In genomic region chr11:8640305-8640932, GRCh38 we compare ENCODE assay signal across 17 cellular contexts. TPM values are rescaled to one million over a fixed set of nuclear protein-coding genes. Genes with fewer than 3 reads are reported as not detected.
DNase-seq lines count a peak whose midpoint lies in the region; ATAC-seq and TF ChIP-seq lines count a peak whose summit lies in the region.
"Had no signal": no experiment of that assay in that cellular context is flagged by ENCODE, and none has a peak within 500 bp of the region (broad histone marks: within the 10 kb centered on the region; RNA-seq: fewer than 3 reads in every experiment).

No MANE protein-coding gene starts in this region.

- no peak overlapping the region for H3K9ac ChIP-seq in HUES6 (ENCODE audit: low read length)
- no peak overlapping the region for H3K9ac ChIP-seq in iPS-15b (ENCODE audit: low read depth, low read length)

- peaks cover 28% of the 10 kb centered on the region for H3K4me1 Mint-ChIP-seq in WTC11
- peaks cover 9% of the 10 kb centered on the region for H3K4me1 Mint-ChIP-seq in activated T-cell treated with anti-CD3 and anti-CD28 coated beads, Interleukin-2, amount 50 U/mL, for 24 hours (ENCODE audit: low read depth)

- peaks cover 14% of the 10 kb centered on the region for H3K4me1 ChIP-seq in HUES6 (ENCODE audit: control insufficient read depth, insufficient read depth, low read length)
- H3K4me1 ChIP-seq in iPS-15b (ENCODE audit: control insufficient read depth, insufficient read depth, low read length) = peaks cover 8% of the 10 kb centered on the region
- no peaks in the 10 kb centered on the region for H3K4me1 ChIP-seq in upper lobe of right lung
- H3K4me1 ChIP-seq: SJSA1 had no signal

- ATAC-seq in WTC11 (peak; percentile 75), upper lobe of right lung (peak; percentile 12), HG02884 (IDR thresholded peaks at IDR 0.05; ENCODE audit: unreplicated experiment) (no peak), GM21717 (IDR thresholded peaks at IDR 0.05; ENCODE audit: unreplicated experiment) (no peak)
- ATAC-seq: Right ventricle myocardium inferior had no signal

- intact Hi-C loops in upper lobe of right lung (cut with DNase I) = no loop called here

- no peaks in the 10 kb centered on the region for H3K27me3 ChIP-seq in HUES6 (ENCODE audit: control insufficient read depth, insufficient read depth, low read length)
- H3K27me3 ChIP-seq in iPS-15b (ENCODE audit: control insufficient read depth, insufficient read depth, low read length) = no peaks in the 10 kb centered on the region
- no peaks in the 10 kb centered on the region for H3K27me3 ChIP-seq in upper lobe of right lung
- H3K27me3 ChIP-seq: SJSA1 had no signal

- CTCF ChIA-PET in WTC11 (lab: Charles Lee) = interaction anchor here (0.7 to 1.3 kb wide), 3 partner anchors 10 to 319 kb away, joined by 3 to 4 read pairs (median 3); partner anchors contain the start of genes RPL27A and TRIM66

- no peaks in the 10 kb centered on the region; the same call in 1 of the 2 replicates for H3K27me3 Mint-ChIP-seq in WTC11 (ENCODE audit: low read depth)
- H3K27me3 Mint-ChIP-seq in activated T-cell treated with anti-CD3 and anti-CD28 coated beads, Interleukin-2, amount 50 U/mL, for 24 hours = no peaks in the 10 kb centered on the region
- H3K27me3 Mint-ChIP-seq: CD4-positive, alpha-beta T cell had no signal

- H3K27ac ChIP-seq in HUES6 (ENCODE audit: low read depth, low read length) (no peak overlapping the region), upper lobe of right lung (no peak overlapping the region)
- H3K27ac ChIP-seq: SJSA1 had no signal

- POLR2A ChIA-PET in WTC11 (lab: Charles Lee) = interaction anchor here (1.0 kb wide), 1 partner anchor 48 kb away, joined by 3 read pairs; no protein-coding TSS in a partner anchor

- H3K4me3 ChIP-seq in HUES6 (ENCODE audit: low read depth, low read length) (peak overlapping the region; percentile 28; the same call in 1 of the 2 replicates), iPS-15b (ENCODE audit: low read depth, low read length) (peak overlapping the region; percentile 39), upper lobe of right lung (no peak overlapping the region)
- H3K4me3 ChIP-seq: SJSA1 had no signal

- H3K9me3 Mint-ChIP-seq in WTC11 = peaks cover 13% of the 10 kb centered on the region
- H3K9me3 Mint-ChIP-seq in activated T-cell treated with anti-CD3 and anti-CD28 coated beads, Interleukin-2, amount 50 U/mL, for 24 hours = no peaks in the 10 kb centered on the region

- DNase-seq in WTC11 (ENCODE audit: low spot score) = peak; percentile 45
- no peak for DNase-seq in upper lobe of right lung
- DNase-seq in activated T-cell treated with anti-CD3 and anti-CD28 coated beads, Interleukin-2, amount 50 U/mL, for 24 hours = no peak
- DNase-seq: CD4-positive, alpha-beta T cell; GDM1; HFFc6; NCI-H1694 treated with DMSO at 0.1 percent for 48 hours; NCI-H2081 treated with DMSO at 0.1 percent for 48 hours; NCI-H526; OCI-M1 had no signal

- peaks cover 18% of the 10 kb centered on the region; the same call in 1 of the 2 replicates for H3K36me3 Mint-ChIP-seq in WTC11
- H3K36me3 Mint-ChIP-seq in activated T-cell treated with anti-CD3 and anti-CD28 coated beads, Interleukin-2, amount 50 U/mL, for 24 hours (ENCODE audit: low read depth) = peaks cover 76% of the 10 kb centered on the region

- H3K36me3 ChIP-seq in HUES6 (ENCODE audit: control insufficient read depth, insufficient read depth, low read length) = peaks cover 4% of the 10 kb centered on the region
- peaks cover 4% of the 10 kb centered on the region for H3K36me3 ChIP-seq in iPS-15b (ENCODE audit: control insufficient read depth, insufficient read depth, low read length)
- peaks cover 66% of the 10 kb centered on the region for H3K36me3 ChIP-seq in upper lobe of right lung
- H3K36me3 ChIP-seq: SJSA1 had no signal

- H3K27ac Mint-ChIP-seq in WTC11 = no peak overlapping the region
- no peak overlapping the region for H3K27ac Mint-ChIP-seq in activated T-cell treated with anti-CD3 and anti-CD28 coated beads, Interleukin-2, amount 50 U/mL, for 24 hours
- H3K27ac Mint-ChIP-seq: CD4-positive, alpha-beta T cell; HFFc6 had no signal

- TF ChIP-seq CTCF in WTC11 (IDR thresholded peaks at IDR 0.05) = no peak
- no peak for TF ChIP-seq CTCF in upper lobe of right lung (IDR thresholded peaks at IDR 0.05)

- H3K4me3 Mint-ChIP-seq in WTC11 = no peak overlapping the region
- H3K4me3 Mint-ChIP-seq in activated T-cell treated with anti-CD3 and anti-CD28 coated beads, Interleukin-2, amount 50 U/mL, for 24 hours = no peak overlapping the region
- H3K4me3 Mint-ChIP-seq: CD4-positive, alpha-beta T cell; HFFc6 had no signal

- H3K9me3 ChIP-seq in HUES6 (ENCODE audit: control insufficient read depth, insufficient read depth, low read depth, low read length) (no peaks in the 10 kb centered on the region), iPS-15b (ENCODE audit: control insufficient read depth, insufficient read depth, low read length) (no peaks in the 10 kb centered on the region), upper lobe of right lung (no peaks in the 10 kb centered on the region)
- H3K9me3 ChIP-seq: SJSA1 had no signal

TF ChIP-seq in WTC11, 78 proteins besides CTCF, POLR2A, EP300 and RAD21:
- TF ChIP-seq ZNF281 (CRISPR knock-in tag; IDR thresholded peaks at IDR 0.05) = 0 out of 2 replicates have a peak, but pooled peaks have one; percentile 20
- TF ChIP-seq ZMAT4 (CRISPR knock-in tag; IDR thresholded peaks at IDR 0.05) = no peak

RNA-seq across cellular contexts. Expression of gene TRIM66, which starts 42.0 kb away (rescaled TPM):
- total RNA-seq in WTC11 (2021) (5.6 to 8.0 TPM (median 7.8 TPM) in 3 replicates), upper lobe of right lung (15.0 TPM)

RNA-seq across cellular contexts. Expression of gene RPL27A, which starts 42.2 kb away (rescaled TPM):
- total RNA-seq in WTC11 (2021) (1,103 to 1,198 TPM (median 1,179 TPM) in 3 replicates), upper lobe of right lung (835 TPM)

RNA-seq across cellular contexts. Expression of gene STK33, which starts 46.4 kb away (rescaled TPM):
- total RNA-seq in WTC11 (2021) (13.2 to 16.7 TPM (median 13.3 TPM) in 3 replicates), upper lobe of right lung (9.4 TPM)
- total RNA-seq: CD4-positive, alpha-beta T cell; HT-29 had no signal

Comparison
In these comparisons a context has a peak if more than half of its experiments do, and no peak if none do; other contexts are left out.
1. ATAC-seq: peak in WTC11 (single experiment) and upper lobe of right lung (single experiment); none in HG02884 (single experiment) and GM21717 (single experiment).